In genomic region chr5:136031713-136032112, GRCh38 we compare ENCODE assay signal across 14 cellular contexts. TPM values are rescaled to one million over a fixed set of nuclear protein-coding genes. Genes with fewer than 3 reads are reported as not detected.
DNase-seq lines count a peak whose midpoint lies in the region; ATAC-seq and TF ChIP-seq lines count a peak whose summit lies in the region.
"Had no signal": no experiment of that assay in that cellular context is flagged by ENCODE, and none has a peak within 500 bp of the region (broad histone marks: within the 10 kb centered on the region; RNA-seq: fewer than 3 reads in every experiment).

No MANE protein-coding gene starts in this region.

- no TSS peak for BruUV-seq in PC-9 (replicated peaks; lab: Mats Ljungman, UMichigan)

- CTCF ChIA-PET in PC-9 (lab: Charles Lee): interaction anchor here (0.9 to 1.3 kb wide), 2 partner anchors 9 to 54 kb away, joined by 3 to 4 read pairs; no protein-coding TSS in a partner anchor

- peaks cover 54% of the 10 kb centered on the region for H3K4me1 ChIP-seq in PC-9 (replicated peaks; ENCODE audit: insufficient read depth)
- peaks cover 19% of the 10 kb centered on the region for H3K4me1 ChIP-seq in fibroblast of lung (ENCODE audit: control insufficient read depth, extremely low read depth, insufficient read depth, low read length)
- H3K4me1 ChIP-seq in rectal smooth muscle tissue (ENCODE audit: control insufficient read depth, insufficient read depth, low read length): no peaks in the 10 kb centered on the region

- H3K36me3 ChIP-seq in PC-9 (ENCODE audit: low read depth) (peaks cover 7% of the 10 kb centered on the region; the same call in 1 of the 2 replicates), fibroblast of lung (ENCODE audit: control insufficient read depth, insufficient read depth, low read length) (peaks cover 18% of the 10 kb centered on the region), rectal smooth muscle tissue (ENCODE audit: control insufficient read depth, insufficient read depth, low read length) (no peaks in the 10 kb centered on the region)

- H3K27ac ChIP-seq in PC-9: peak overlapping the region; percentile 67
- H3K27ac ChIP-seq in fibroblast of lung (ENCODE audit: insufficient read depth, low read length): peak overlapping the region; percentile 15
- H3K27ac ChIP-seq in rectal smooth muscle tissue (ENCODE audit: low read depth, low read length): no peak overlapping the region
- H3K27ac ChIP-seq: body of pancreas had no signal

- H3K9ac ChIP-seq in fibroblast of lung (ENCODE audit: insufficient read depth, low read length) (peak overlapping the region; percentile 5), rectal smooth muscle tissue (ENCODE audit: low read length) (no peak overlapping the region)

- H3K9me3 ChIP-seq in PC-9 (ENCODE audit: insufficient read depth, low read depth): no peaks in the 10 kb centered on the region
- no peaks in the 10 kb centered on the region for H3K9me3 ChIP-seq in fibroblast of lung (ENCODE audit: control insufficient read depth, insufficient read depth, low read depth, low read length)
- H3K9me3 ChIP-seq: body of pancreas had no signal

- no peaks in the 10 kb centered on the region for H3K9me2 ChIP-seq in PC-9 (ENCODE audit: insufficient read depth)

- ATAC-seq in HG02970 (IDR thresholded peaks at IDR 0.05; ENCODE audit: low FRiP score, unreplicated experiment): no peak
- ATAC-seq: body of pancreas; stimulated activated naive CD8-positive, alpha-beta T cell treated with anti-CD3 and anti-CD28 coated beads, Interleukin-15, amount 100 ng/mL, for 72 hours had no signal

- H3K4me2 ChIP-seq in PC-9 (peak overlapping the region; percentile 54), fibroblast of lung (ENCODE audit: extremely low read depth, insufficient read depth, low read length) (peak overlapping the region; percentile 81)

- H3K4me3 ChIP-seq in PC-9: no peak overlapping the region
- H3K4me3 ChIP-seq in fibroblast of lung (replicated peaks in 1 of 4; ENCODE audit: control extremely low read depth in 1 of 4, insufficient read depth in 1 of 4, low read depth in 3 of 4, low read length in 4 of 4): peak overlapping the region in 2 of 4 experiments; percentile 11 to 84
- H3K4me3 ChIP-seq in rectal smooth muscle tissue (ENCODE audit: low read length): peak overlapping the region; percentile 9
- H3K4me3 ChIP-seq: body of pancreas had no signal

- TF ChIP-seq CTCF in PC-9 (conservative IDR thresholded peaks at IDR 0.05) (no peak), fibroblast of lung (conservative IDR thresholded peaks at IDR 0.05 in 1 of 2, IDR thresholded peaks at IDR 0.05 in 1 of 2; ENCODE audit: low read depth in 1 of 2, low read length in 2 of 2) (no peak)

- H3K27me3 ChIP-seq in PC-9 (ENCODE audit: insufficient read depth, low read depth): no peaks in the 10 kb centered on the region
- H3K27me3 ChIP-seq in fibroblast of lung (ENCODE audit: control insufficient read depth, insufficient read depth, low read length): no peaks in the 10 kb centered on the region
- no peaks in the 10 kb centered on the region for H3K27me3 ChIP-seq in rectal smooth muscle tissue (ENCODE audit: control insufficient read depth, insufficient read depth, low read length)

- H3F3A ChIP-seq in PC-9 (ENCODE audit: insufficient read depth, low read depth): peaks cover 16% of the 10 kb centered on the region

- intact Hi-C loops in PC-9 (cut with micrococcal nuclease; ENCODE audit: unreplicated experiment): no loop called here

- DNase-seq in GM03348 (ENCODE audit: low spot score): peak; percentile 52
- DNase-seq in PC-9: no peak
- peak in 1 of 2 donors; percentile 76 for DNase-seq in fibroblast of lung (ENCODE audit: low read depth in 2 of 2)
- no peak for DNase-seq in NCI-H128 (lab: John Stamatoyannopoulos, UW; ENCODE audit: unreplicated experiment)
- DNase-seq in A172 (ENCODE audit: low spot score): no peak
- DNase-seq in NAMALWA (ENCODE audit: low spot score): no peak
- DNase-seq: activated CD4-positive, alpha-beta T cell treated with anti-CD3 and anti-CD28 coated beads for 48 hours; body of pancreas; mesendoderm; NK-92 treated with Interleukin-12 subunit alpha and Interleukin-12 subunit beta, amount 100 ng/mL, for 24 hours; stimulated activated naive CD8-positive, alpha-beta T cell treated with anti-CD3 and anti-CD28 coated beads, Interleukin-15, amount 100 ng/mL, for 72 hours; T-helper 1 cell had no signal

- POLR2A ChIA-PET in PC-9 (lab: Charles Lee; ENCODE audit: unreplicated experiment): no interaction called here

- H2AFZ ChIP-seq in PC-9 (no peak overlapping the region), fibroblast of lung (ENCODE audit: low read length) (no peak overlapping the region)

- peaks cover 32% of the 10 kb centered on the region for H3K79me2 ChIP-seq in PC-9 (ENCODE audit: low read depth)
- peaks cover 15% of the 10 kb centered on the region for H3K79me2 ChIP-seq in fibroblast of lung (ENCODE audit: control insufficient read depth, insufficient read depth, low read length)

- H4K20me1 ChIP-seq in PC-9 (ENCODE audit: insufficient read depth): no peaks in the 10 kb centered on the region
- H4K20me1 ChIP-seq in fibroblast of lung (ENCODE audit: control insufficient read depth, extremely low read depth, insufficient read depth, low read length): no peaks in the 10 kb centered on the region

RNA-seq across cellular contexts. Expression of gene TGFBI, which starts 2.9 kb away (rescaled TPM):
- total RNA-seq in PC-9 (2021) (430 and 437 TPM in 2 replicates), fibroblast of lung (270 and 398 TPM in 2 replicates)
- 525 and 889 TPM in 2 replicates for polyA plus RNA-seq in fibroblast of lung
- 631 and 968 TPM in 2 replicates for polyA plus RNA-seq in fibroblast of lung (2012)
- 379 and 787 TPM in 2 replicates for polyA minus RNA-seq in fibroblast of lung (ENCODE audit: low replicate concordance)
- total RNA-seq in A172 (2014; rRNA removed; shearing (Covaris generic)): 10.5 and 11.6 TPM in 2 replicates

Comparison
In these comparisons a context has a peak if more than half of its experiments do, and no peak if none do; other contexts are left out.
1. RNA of gene TGFBI, which starts 2.9 kb away (total RNA-seq): 430 to 437 TPM in PC-9 and 270 to 398 TPM in fibroblast of lung; 10.5 to 11.6 TPM in A172; every median in the first group is over 10 times any median in the second.